32 cellular contexts compared by ENCODE assay signal in the genomic region with DNA sequence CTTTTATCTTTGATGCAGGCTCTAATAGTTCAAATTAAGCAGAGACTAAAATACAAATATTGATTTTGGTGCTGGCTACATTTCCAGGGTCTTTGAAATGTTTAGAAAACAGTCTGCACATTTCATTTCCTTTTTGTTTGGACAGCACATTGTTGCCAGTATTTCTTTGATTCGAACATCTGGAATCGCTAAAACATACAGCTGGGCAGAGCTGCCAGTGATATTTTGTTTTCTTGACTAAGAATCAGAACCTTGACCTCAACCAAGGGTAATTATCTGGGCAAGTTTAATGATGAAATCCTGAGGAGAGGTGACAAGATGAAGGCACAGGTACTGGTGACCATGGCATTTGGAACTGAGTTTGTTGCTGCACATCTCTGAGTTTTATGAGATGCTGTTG.
"Had no signal": no experiment of that assay in that cellular context is flagged by ENCODE, and none has a peak within 500 bp of the region (broad histone marks: within the 10 kb centered on the region; RNA-seq: fewer than 3 reads in every experiment).

No MANE protein-coding gene starts in this region.

- H3K4me1 Mint-ChIP-seq: activated B cell treated with CpG ODN at 0.5 μM for 24 hours; activated CD8-positive, alpha-beta memory T cell treated with anti-CD3 and anti-CD28 coated beads, Interleukin-2, amount 10 ng/mL, durations not matched to agents 7 days and 5 days; naive B cell; nephron progenitor cell; T-cell had no signal

- H3K36me3 Mint-ChIP-seq: activated CD8-positive, alpha-beta memory T cell treated with anti-CD3 and anti-CD28 coated beads, Interleukin-2, amount 10 ng/mL, durations not matched to agents 7 days and 5 days; activated naive CD8-positive, alpha-beta T cell; mesothelial cell of epicardium; naive B cell; T-cell had no signal

- H3K9me3 ChIP-seq: adrenal gland, body of pancreas, gastrocnemius medialis, neutrophil, ovary, right lobe of liver, testis had no signal

- H3K4me1 ChIP-seq: adrenal gland, testis had no signal

- H3K4me3 Mint-ChIP-seq: activated B cell treated with CpG ODN at 0.5 μM for 24 hours; activated CD8-positive, alpha-beta memory T cell treated with anti-CD3 and anti-CD28 coated beads, Interleukin-2, amount 10 ng/mL, durations not matched to agents 7 days and 5 days; activated CD8-positive, alpha-beta T cell treated with anti-CD3 and anti-CD28 coated beads, Interleukin-2, amount 10 ng/mL, durations not matched to agents 7 days and 5 days; activated naive CD8-positive, alpha-beta T cell; mesothelial cell of epicardium; naive B cell; nephron progenitor cell; T-cell; T-helper 2 cell treated with Interferon-gamma antibody and Interleukin-4, amounts not matched to agents 5 μg/mL and 100 μg/mL, for 36 hours had no signal

- ATAC-seq: activated CD8-positive, alpha-beta memory T cell treated with anti-CD3 and anti-CD28 coated beads, Interleukin-2, amount 10 ng/mL, durations not matched to agents 7 days and 5 days; activated CD8-positive, alpha-beta T cell treated with anti-CD3 and anti-CD28 coated beads, Interleukin-2, amount 10 ng/mL, durations not matched to agents 7 days and 5 days; body of pancreas; esophagus mucosa; gastrocnemius medialis; left cardiac atrium; left ventricle myocardium superior; stimulated activated naive CD8-positive, alpha-beta T cell treated with anti-CD3 and anti-CD28 coated beads, Interleukin-15, Interleukin-2, amounts not matched to agents 100 U/mL and 50 U/mL, for 24 hours; T-cell had no signal

- H3K27ac ChIP-seq: adrenal gland, body of pancreas, gastrocnemius medialis, neutrophil, ovary, right lobe of liver, testis had no signal

- H3K27me3 ChIP-seq: adrenal gland, body of pancreas, gastrocnemius medialis, neutrophil, ovary, right lobe of liver, testis had no signal

- H3K27me3 Mint-ChIP-seq: activated B cell treated with CpG ODN at 0.5 μM for 24 hours; activated CD8-positive, alpha-beta memory T cell treated with anti-CD3 and anti-CD28 coated beads, Interleukin-2, amount 10 ng/mL, durations not matched to agents 7 days and 5 days; activated naive CD8-positive, alpha-beta T cell; naive B cell; progenitor cell of endocrine pancreas; T-cell had no signal

- DNase-seq: activated B cell treated with CpG ODN at 0.5 μM for 24 hours; activated CD4-positive, alpha-beta T cell treated with anti-CD3 and anti-CD28 coated beads, Interleukin-2, amount 50 U/mL, for 1 hour; activated CD8-positive, alpha-beta memory T cell treated with anti-CD3 and anti-CD28 coated beads, Interleukin-2, amount 10 ng/mL, durations not matched to agents 7 days and 5 days; activated CD8-positive, alpha-beta T cell treated with anti-CD3 and anti-CD28 coated beads, Interleukin-2, amount 10 ng/mL, durations not matched to agents 7 days and 5 days; activated effector memory CD4-positive, alpha-beta T cell treated with Interleukin-2 at 50 U/mL for 16 hours; activated naive CD4-positive, alpha-beta T cell treated with Interleukin-2 at 50 U/mL for 16 hours; activated T-cell treated with anti-CD3 and anti-CD28 coated beads, Interleukin-2, amount 50 U/mL, for 48 hours; adrenal gland; aorta; body of pancreas; caudate nucleus; gastrocnemius medialis; hippocampal formation; left cardiac atrium; left ventricle myocardium superior; naive B cell; nephron progenitor cell; ovary; right lobe of liver; stimulated activated CD4-positive, alpha-beta T cell treated with anti-CD3 and anti-CD28 coated beads, Interleukin-4, amount 100 ng/mL, for 1 hour; stimulated activated naive CD8-positive, alpha-beta T cell treated with anti-CD3 and anti-CD28 coated beads, Interleukin-15, Interleukin-2, amounts not matched to agents 100 U/mL and 50 U/mL, for 24 hours; T-cell; testis; trophoblast cell had no signal

- H3K9me3 Mint-ChIP-seq: mesothelial cell of epicardium; nephron progenitor cell; T-helper 2 cell treated with Interferon-gamma antibody and Interleukin-4, amounts not matched to agents 5 μg/mL and 100 μg/mL, for 36 hours had no signal

- FAIRE-seq: keratinocyte, urothelium cell line had no signal

- H3K36me3 ChIP-seq: adrenal gland, gastrocnemius medialis, neutrophil, ovary, right lobe of liver had no signal

- H3K27ac Mint-ChIP-seq: activated B cell treated with CpG ODN at 0.5 μM for 24 hours; activated CD8-positive, alpha-beta memory T cell treated with anti-CD3 and anti-CD28 coated beads, Interleukin-2, amount 10 ng/mL, durations not matched to agents 7 days and 5 days; activated CD8-positive, alpha-beta T cell treated with anti-CD3 and anti-CD28 coated beads, Interleukin-2, amount 10 ng/mL, durations not matched to agents 7 days and 5 days; activated naive CD8-positive, alpha-beta T cell; mesothelial cell of epicardium; naive B cell; nephron progenitor cell; progenitor cell of endocrine pancreas; T-cell; T-helper 2 cell treated with Interferon-gamma antibody and Interleukin-4, amounts not matched to agents 5 μg/mL and 100 μg/mL, for 36 hours had no signal

- H3K4me3 ChIP-seq: adrenal gland, body of pancreas, gastrocnemius medialis, ovary, right lobe of liver, testis had no signal
